ENCODE assay signal across 24 cellular contexts in the genomic region with DNA sequence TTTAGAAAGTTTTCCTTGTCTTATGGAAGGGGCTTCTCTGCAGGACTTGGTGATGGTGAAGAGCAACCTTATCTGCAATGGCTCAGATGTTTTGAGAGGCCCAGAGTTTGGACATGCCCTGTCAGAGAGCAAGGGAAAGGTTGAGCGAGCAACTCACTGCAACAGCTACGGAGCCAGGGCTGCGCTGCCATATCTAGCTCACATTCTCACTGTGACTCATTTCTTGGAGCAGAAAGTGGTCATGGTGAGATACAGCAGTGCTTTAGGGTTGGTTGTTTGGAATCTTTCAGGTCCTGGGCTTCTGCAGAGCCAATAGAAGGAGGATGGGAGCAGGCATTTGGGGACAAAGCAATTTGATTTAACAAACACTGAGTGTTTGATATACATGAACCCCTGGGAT. TPM values are rescaled to one million over a fixed set of nuclear protein-coding genes. Genes with fewer than 3 reads are reported as not detected.
DNase-seq lines count a peak whose midpoint lies in the region; ATAC-seq, FAIRE-seq and TF ChIP-seq lines count a peak whose summit lies in the region.
"Had no signal": no experiment of that assay in that cellular context is flagged by ENCODE, and none has a peak within 500 bp of the region (broad histone marks: within the 10 kb centered on the region; RNA-seq: fewer than 3 reads in every experiment).

No MANE protein-coding gene starts in this region.

- no peak overlapping the region for H3K27ac ChIP-seq in astrocyte (ENCODE audit: low read depth, low read length)
- H3K27ac ChIP-seq in right cardiac atrium (ENCODE audit: low read length): no peak overlapping the region
- H3K27ac ChIP-seq in thyroid gland: no peak overlapping the region
- H3K27ac ChIP-seq: A549; BLaER1 treated with 17β-estradiol and CSF1 and Interleukin-3, amounts not matched to agents 10 nM and 100 nM; HL-60; PC-9; SK-N-MC had no signal

- TF ChIP-seq POLR2A in thyroid gland (IDR thresholded peaks at IDR 0.05): no peak

- peaks cover 9% of the 10 kb centered on the region for H3K4me1 Mint-ChIP-seq in astrocyte (ENCODE audit: low read depth, unreplicated experiment)
- no peaks in the 10 kb centered on the region for H3K4me1 Mint-ChIP-seq in activated naive CD4-positive, alpha-beta T cell treated with anti-CD3 and anti-CD28 coated beads for 36 hours (ENCODE audit: low read depth)

- TF ChIP-seq CTCF in astrocyte (IDR thresholded peaks at IDR 0.05; ENCODE audit: insufficient read depth, low read depth, low read length) (no peak), thyroid gland (IDR thresholded peaks at IDR 0.05) (no peak)

- 37% methylated on average over 3 of the region's 3 CpGs for WGBS in right cardiac atrium
- 60 to 86% methylated on average over 3 of the region's 3 CpGs for WGBS in thyroid gland, 2 donors

- no peaks in the 10 kb centered on the region for H3K79me2 ChIP-seq in astrocyte (ENCODE audit: insufficient read depth, low read length)

- H3K4me1 ChIP-seq in astrocyte (ENCODE audit: insufficient read depth, low read length) (no peaks in the 10 kb centered on the region), right cardiac atrium (ENCODE audit: control insufficient read depth, insufficient read depth, low read length) (no peaks in the 10 kb centered on the region), thyroid gland (no peaks in the 10 kb centered on the region)
- H3K4me1 ChIP-seq: A549; BLaER1 treated with 17β-estradiol and CSF1 and Interleukin-3, amounts not matched to agents 10 nM and 100 nM had no signal

- DNase-seq in EL: peak; percentile 11
- peak; percentile 30 for DNase-seq in HT1080 (ENCODE audit: low read depth)
- DNase-seq in astrocyte (ENCODE audit: low read depth): peak; percentile 12
- peak in 2 of 3 donors; percentile 54 to 65 for DNase-seq in right cardiac atrium
- no peak for DNase-seq in thyroid gland
- DNase-seq in activated naive CD4-positive, alpha-beta T cell treated with anti-CD3 and anti-CD28 coated beads for 36 hours: no peak
- no peak for DNase-seq in activated naive CD4-positive, alpha-beta T cell treated with anti-CD3 and anti-CD28 coated beads, Interleukin-2, amount 50 U/mL, for 16 hours
- no peak for DNase-seq in HuH-7 (ENCODE audit: low spot score)
- DNase-seq: CD8-positive, alpha-beta memory T cell; DMS79; KBM-7; NCI-H1436; NCI-H2029; NCI-H2171; NCI-H774; PC-9 had no signal

- no peak for FAIRE-seq in astrocyte (lab: Jason Lieb, UNC)
- FAIRE-seq: A549, D721Med, G401.6 had no signal

- no peaks in the 10 kb centered on the region for H3K9me3 Mint-ChIP-seq in astrocyte (ENCODE audit: unreplicated experiment)
- no peaks in the 10 kb centered on the region for H3K9me3 Mint-ChIP-seq in activated naive CD4-positive, alpha-beta T cell treated with anti-CD3 and anti-CD28 coated beads for 36 hours
- H3K9me3 Mint-ChIP-seq: CD8-positive, alpha-beta memory T cell had no signal

- ATAC-seq in right cardiac atrium: peak; percentile 71 to 72
- ATAC-seq: A549 had no signal

- no peak overlapping the region for H3K9ac ChIP-seq in astrocyte (ENCODE audit: low read length)
- H3K9ac ChIP-seq: BLaER1 treated with 17β-estradiol and CSF1 and Interleukin-3, amounts not matched to agents 10 nM and 100 nM had no signal

- H3K9me3 ChIP-seq in astrocyte (ENCODE audit: insufficient read depth, low read depth, low read length) (no peaks in the 10 kb centered on the region), right cardiac atrium (ENCODE audit: control insufficient read depth, low read length) (no peaks in the 10 kb centered on the region), thyroid gland (no peaks in the 10 kb centered on the region)
- H3K9me3 ChIP-seq: A549; BLaER1 treated with 17β-estradiol and CSF1 and Interleukin-3, amounts not matched to agents 10 nM and 100 nM; HAP-1 had no signal

- peaks cover 17% of the 10 kb centered on the region for H3K27me3 Mint-ChIP-seq in astrocyte (ENCODE audit: low read depth, unreplicated experiment)
- no peaks in the 10 kb centered on the region for H3K27me3 Mint-ChIP-seq in activated naive CD4-positive, alpha-beta T cell treated with anti-CD3 and anti-CD28 coated beads for 36 hours (ENCODE audit: low read depth)

- H3K4me3 Mint-ChIP-seq in astrocyte (ENCODE audit: unreplicated experiment): no peak overlapping the region
- no peak overlapping the region for H3K4me3 Mint-ChIP-seq in activated naive CD4-positive, alpha-beta T cell treated with anti-CD3 and anti-CD28 coated beads for 36 hours
- H3K4me3 Mint-ChIP-seq: CD8-positive, alpha-beta memory T cell had no signal

- no peak overlapping the region for H3K4me2 ChIP-seq in astrocyte (ENCODE audit: low read length)
- H3K4me2 ChIP-seq: A549; BLaER1 treated with 17β-estradiol and CSF1 and Interleukin-3, amounts not matched to agents 10 nM and 100 nM; PC-9 had no signal

- CTCF ChIA-PET in activated naive CD4-positive, alpha-beta T cell treated with anti-CD3 and anti-CD28 coated beads for 36 hours (lab: Charles Lee): interaction anchor here (0.9 kb wide), 1 partner anchor 44 kb away, joined by 3 read pairs; no protein-coding TSS in a partner anchor

- no peak overlapping the region for H2AFZ ChIP-seq in astrocyte (ENCODE audit: low read depth, low read length)
- H2AFZ ChIP-seq: PC-9 had no signal

- H3K36me3 Mint-ChIP-seq in astrocyte (ENCODE audit: low read depth, unreplicated experiment): no peaks in the 10 kb centered on the region
- H3K36me3 Mint-ChIP-seq in activated naive CD4-positive, alpha-beta T cell treated with anti-CD3 and anti-CD28 coated beads for 36 hours (ENCODE audit: low read depth): no peaks in the 10 kb centered on the region
- H3K36me3 Mint-ChIP-seq: CD8-positive, alpha-beta memory T cell had no signal

- no peaks in the 10 kb centered on the region for H4K20me1 ChIP-seq in astrocyte (ENCODE audit: insufficient read depth, low read length)
- H4K20me1 ChIP-seq: BLaER1 treated with 17β-estradiol and CSF1 and Interleukin-3, amounts not matched to agents 10 nM and 100 nM had no signal

- H3K27ac Mint-ChIP-seq in astrocyte (ENCODE audit: unreplicated experiment): no peak overlapping the region
- no peak overlapping the region for H3K27ac Mint-ChIP-seq in activated naive CD4-positive, alpha-beta T cell treated with anti-CD3 and anti-CD28 coated beads for 36 hours
- H3K27ac Mint-ChIP-seq: CD8-positive, alpha-beta memory T cell had no signal

- H3K27me3 ChIP-seq in astrocyte (ENCODE audit: insufficient read depth, low read length) (no peaks in the 10 kb centered on the region), right cardiac atrium (ENCODE audit: control insufficient read depth, insufficient read depth) (no peaks in the 10 kb centered on the region), thyroid gland (no peaks in the 10 kb centered on the region)
- H3K27me3 ChIP-seq: BLaER1 treated with 17β-estradiol and CSF1 and Interleukin-3, amounts not matched to agents 10 nM and 100 nM had no signal

- H3K4me3 ChIP-seq in astrocyte (ENCODE audit: insufficient read depth, low read depth, low read length) (no peak overlapping the region), right cardiac atrium (ENCODE audit: low read length) (no peak overlapping the region), thyroid gland (replicated peaks in 1 of 3) (no peak overlapping the region)
- H3K4me3 ChIP-seq: A549; BLaER1 treated with 17β-estradiol and CSF1 and Interleukin-3, amounts not matched to agents 10 nM and 100 nM; HAP-1; PC-9; SK-N-MC had no signal

- intact Hi-C loops in right cardiac atrium (cut with DNase I) (no loop called here), thyroid gland (cut with DNase I) (no loop called here)
- intact Hi-C loops in activated naive CD4-positive, alpha-beta T cell treated with anti-CD3 and anti-CD28 coated beads for 36 hours (cut with micrococcal nuclease): no loop called here

- H3K36me3 ChIP-seq in astrocyte (ENCODE audit: insufficient read depth, low read length) (no peaks in the 10 kb centered on the region), thyroid gland (no peaks in the 10 kb centered on the region)
- H3K36me3 ChIP-seq: BLaER1 treated with 17β-estradiol and CSF1 and Interleukin-3, amounts not matched to agents 10 nM and 100 nM; HAP-1 had no signal

RNA-seq across cellular contexts. Expression of gene GLRA1, which starts 12.3 kb away (rescaled TPM):
- total RNA-seq in HT1080 (2014; rRNA removed; shearing (Covaris generic)): not detected in 2 replicates
- polyA plus RNA-seq in HT1080 (2015; cell fraction: cytosol; rRNA removed): not detected in 2 replicates
- not detected in 2 replicates for polyA plus RNA-seq in HT1080 (2015; cell fraction: nucleus; rRNA removed)
- total RNA-seq in astrocyte: not detected in 2 replicates
- total RNA-seq in right cardiac atrium: not detected
- not detected for polyA plus RNA-seq in right cardiac atrium
- total RNA-seq in thyroid gland: not detected
- not detected for total RNA-seq in activated naive CD4-positive, alpha-beta T cell treated with anti-CD3 and anti-CD28 coated beads for 36 hours
- total RNA-seq: CD8-positive, alpha-beta memory T cell; NCI-H460; PC-9 had no signal
- polyA plus RNA-seq: A549; CD8-positive, alpha-beta memory T cell had no signal

Comparison
In these comparisons a context has a peak if more than half of its experiments do, and no peak if none do; other contexts are left out.
1. DNase-seq: peak in EL (single experiment), HT1080 (single experiment), astrocyte (single experiment) and right cardiac atrium (2 of 3); none in thyroid gland (0 of 2), activated naive CD4-positive, alpha-beta T cell treated with anti-CD3 and anti-CD28 coated beads for 36 hours (single experiment), activated naive CD4-positive, alpha-beta T cell treated with anti-CD3 and anti-CD28 coated beads, Interleukin-2, amount 50 U/mL, for 16 hours (single experiment) and HuH-7 (single experiment).